ENCODE assay signal across 22 cellular contexts in genomic region chr18:29157905-29158304, GRCh38.
"Had no signal": no experiment of that assay in that cellular context is flagged by ENCODE, and none has a peak within 500 bp of the region (broad histone marks: within the 10 kb centered on the region; RNA-seq: fewer than 3 reads in every experiment).

No MANE protein-coding gene starts in this region.

- H2AFZ ChIP-seq: neural progenitor cell had no signal

- H3K4me1 ChIP-seq: neural progenitor cell had no signal

- DNase-seq: activated CD4-positive, alpha-beta T cell treated with anti-CD3 and anti-CD28 coated beads, Interleukin-2, amount 10 ng/mL, durations not matched to agents 7 days and 5 days; activated CD8-positive, alpha-beta T cell treated with anti-CD3 and anti-CD28 coated beads, Interleukin-2, amount 10 ng/mL, durations not matched to agents 7 days and 5 days; activated gamma-delta T cell treated with Interleukin-2 at 50 U/mL for 16 hours; anterior cingulate cortex; brain microvascular endothelial cell; central memory CD4-positive, alpha-beta T cell; dorsolateral prefrontal cortex; effector memory CD8-positive, alpha-beta T cell; heart left ventricle; naive thymus-derived CD8-positive, alpha-beta T cell; retina; sigmoid colon; stimulated activated CD4-positive, alpha-beta T cell treated with anti-CD3 and anti-CD28 coated beads, Interleukin-2, amount 100 ng/mL, for 48 hours; stimulated activated CD8-positive, alpha-beta memory T cell treated with anti-CD3 and anti-CD28 coated beads, Interleukin-4, amount 100 ng/mL, for 48 hours; stimulated activated naive B cell treated with anti-CD40 and anti-IgM and Interleukin-4, amounts not matched to agents 10 μg/mL and 1 μg/mL and 100 μg/mL, for 72 hours; transverse colon had no signal

- H3K27ac ChIP-seq: brain microvascular endothelial cell, dorsolateral prefrontal cortex, heart left ventricle, neural progenitor cell, sigmoid colon, transverse colon, VCaP had no signal

- FAIRE-seq: urothelium cell line had no signal

- H3K36me3 ChIP-seq: brain microvascular endothelial cell, heart left ventricle, neural progenitor cell, sigmoid colon, transverse colon had no signal

- H3K4me2 ChIP-seq: neural progenitor cell had no signal

- ATAC-seq: activated CD4-positive, CD25-positive, alpha-beta regulatory T cell treated with anti-CD3 and anti-CD28 coated beads, Interleukin-2, amount 50 U/mL, for 24 hours; activated CD8-positive, alpha-beta T cell treated with anti-CD3 and anti-CD28 coated beads, Interleukin-2, amount 10 ng/mL, durations not matched to agents 7 days and 5 days; effector memory CD8-positive, alpha-beta T cell; heart left ventricle; left lobe of liver; naive thymus-derived CD8-positive, alpha-beta T cell; stimulated activated naive B cell treated with anti-CD40 and anti-IgM and Interleukin-4, amounts not matched to agents 10 μg/mL and 1 μg/mL and 100 μg/mL, for 72 hours had no signal

- H3K9me3 ChIP-seq: sigmoid colon, transverse colon had no signal

- H3K27me3 ChIP-seq: brain microvascular endothelial cell, dorsolateral prefrontal cortex, heart left ventricle, neural progenitor cell, sigmoid colon, transverse colon had no signal

- H3K9ac ChIP-seq: neural progenitor cell had no signal

- H3K4me3 ChIP-seq: dorsolateral prefrontal cortex, heart left ventricle, lung, neural progenitor cell, sigmoid colon, transverse colon had no signal
